Comparison of ENCODE assay signal across 7 cellular contexts in genomic region chr17:19867654-19868395, GRCh38. TPM values are rescaled to one million over a fixed set of nuclear protein-coding genes. Genes with fewer than 3 reads are reported as not detected.
DNase-seq lines count a peak whose midpoint lies in the region; ATAC-seq, FAIRE-seq and TF ChIP-seq lines count a peak whose summit lies in the region.

ULK2 (minus strand) TSS chr17:19867936; CDS start chr17:19867417, 519 bp downstream.

- H3K4me1 ChIP-seq in RWPE2 (ENCODE audit: insufficient read depth, poor library complexity, severe bottlenecking) (peaks cover 6% of the 10 kb centered on the region), left ventricle myocardium inferior (peaks cover 22% of the 10 kb centered on the region), pancreas (peaks cover 6 to 12% (median 10%) of the 10 kb centered on the region in 3 donors), urinary bladder (ENCODE audit: insufficient read depth) (no peaks in the 10 kb centered on the region)

- H3K4me3 ChIP-seq in RWPE2 (ENCODE audit: severe bottlenecking) (peak within 1 kb of the TSS; percentile 60), left ventricle myocardium inferior (peak within 1 kb of the TSS; percentile 89), pancreas (peak within 1 kb of the TSS; percentile 68 to 91 (median 88)), urinary bladder (ENCODE audit: low read depth, low read length) (peak within 1 kb of the TSS; percentile 92)

- ATAC-seq in HG02938 (IDR thresholded peaks at IDR 0.05; ENCODE audit: unreplicated experiment) (peak; percentile 49), RWPE2 (ENCODE audit: low read depth) (peak; percentile 58), pancreas (peak; percentile 85 to 91 (median 88))

- intact Hi-C loops in left ventricle myocardium inferior (cut with micrococcal nuclease) (no loop called here), pancreas (cut with DNase I) (no loop called here)

- H3K36me3 ChIP-seq in RWPE2 (ENCODE audit: low read depth) (peaks cover 10% of the 10 kb centered on the region), left ventricle myocardium inferior (peaks cover under 1% of the 10 kb centered on the region), pancreas (no peaks in the 10 kb centered on the region), urinary bladder (ENCODE audit: insufficient read depth) (no peaks in the 10 kb centered on the region)

- TF ChIP-seq CTCF in RWPE2 (IDR thresholded peaks at IDR 0.05; ENCODE audit: poor library complexity, severe bottlenecking) (peak; percentile 37), left ventricle myocardium inferior (IDR thresholded peaks at IDR 0.05; ENCODE audit: borderline replicate concordance) (no peak), pancreas (IDR thresholded peaks at IDR 0.05) (no peak)

- FAIRE-seq in GM12891 (lab: Jason Lieb, UNC) (peak; percentile 88), pancreas (lab: Jason Lieb, UNC) (no peak)

- DNase-seq in GM12891 (ENCODE audit: insufficient read length, low spot score) (peak; percentile 76), RWPE2 (ENCODE audit: low spot score) (no peak), left ventricle myocardium inferior (peak; percentile 74), pancreas (peak; percentile 52 to 85 (median 70))

- H3K9me3 ChIP-seq in RWPE2 (ENCODE audit: severe bottlenecking) (no peaks in the 10 kb centered on the region), left ventricle myocardium inferior (replicated peaks) (no peaks in the 10 kb centered on the region), pancreas (no peaks in the 10 kb centered on the region)

- no peak for TF ChIP-seq POLR2A in GM12891 (IDR thresholded peaks at IDR 0.05; ENCODE audit: low read depth, low read length)

- WGBS in pancreas, 2 donors: 9 to 18% methylated on average over 61 to 91 of the region's 91 CpGs
- 6% methylated on average over 91 of the region's 91 CpGs for WGBS in urinary bladder

- H3K27me3 ChIP-seq in RWPE2 (ENCODE audit: insufficient read depth, poor library complexity, severe bottlenecking) (no peaks in the 10 kb centered on the region), left ventricle myocardium inferior (ENCODE audit: low read depth) (no peaks in the 10 kb centered on the region), pancreas (no peaks in the 10 kb centered on the region)

- H3K27ac ChIP-seq in RWPE2 (ENCODE audit: poor library complexity, severe bottlenecking): peak within 1 kb of the TSS; percentile 18
- peak within 1 kb of the TSS; percentile 86 for H3K27ac ChIP-seq in angular gyrus (ENCODE audit: low read depth, low read length)
- H3K27ac ChIP-seq in left ventricle myocardium inferior (replicated peaks): peak within 1 kb of the TSS; percentile 85
- peak within 1 kb of the TSS; percentile 71 to 87 (median 80) for H3K27ac ChIP-seq in pancreas
- H3K27ac ChIP-seq in urinary bladder (ENCODE audit: low read depth): peak within 1 kb of the TSS; percentile 67

TF ChIP-seq in GM12891, 5 proteins besides CTCF, POLR2A, EP300 and RAD21:
- TF ChIP-seq POLR2AphosphoS5 (IDR thresholded peaks at IDR 0.05; ENCODE audit: low read depth, low read length): 0 out of 2 replicates have a peak, but pooled peaks have one; percentile 45
- TF ChIP-seq SPI1 (IDR thresholded peaks at IDR 0.05; ENCODE audit: low read depth, low read length): no peak
- no peak; the same call in 1 of the 2 replicates for TF ChIP-seq TAF1 (IDR thresholded peaks at IDR 0.05; ENCODE audit: low read depth, low read length)

RNA-seq across cellular contexts. Expression of gene ULK2, which starts in this region (rescaled TPM):
- polyA plus RNA-seq in GM12891 (2012; ENCODE audit: low read depth, missing spikeins): 3.9 TPM
- 19.1 TPM for total RNA-seq in left ventricle myocardium inferior
- total RNA-seq in pancreas: 10 to 100 TPM in 1 of 6 donors, 1 to 10 TPM in 5; 3.1 to 12.5 (median 6.2) TPM
- polyA plus RNA-seq in pancreas: 1 to 10 TPM; 5.1 to 5.4 TPM
- 51.7 TPM for total RNA-seq in urinary bladder
- 17.2 TPM for polyA plus RNA-seq in urinary bladder

Comparison
In these comparisons a context has a peak if more than half of its experiments do, and no peak if none do; other contexts are left out.
1. H3K27ac ChIP-seq: peak in every context shown above with its lines; median percentile 86 in angular gyrus; 85 in left ventricle myocardium inferior; 80 in pancreas; 67 in urinary bladder; 18 in RWPE2.